Comparison of ENCODE assay signal across 28 cellular contexts in the genomic region with DNA sequence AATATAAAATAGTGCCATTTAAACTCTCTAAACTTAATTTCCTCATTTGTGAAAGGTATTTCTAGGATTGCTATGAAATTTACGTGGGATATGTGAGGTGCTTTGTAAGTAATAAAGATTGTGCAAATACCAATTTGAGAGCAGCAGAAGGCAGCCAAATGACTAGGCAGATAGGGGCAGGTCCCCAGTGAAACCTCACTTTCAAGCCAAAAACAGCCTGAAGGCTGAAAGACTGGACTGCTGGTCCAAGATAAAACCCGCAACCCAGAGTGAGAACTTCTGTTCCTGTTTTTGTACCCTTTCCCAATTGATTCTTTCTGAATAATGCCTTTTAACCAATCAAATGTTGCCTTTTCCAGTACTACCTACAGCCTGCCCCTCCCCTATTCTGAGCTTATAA. TPM values are rescaled to one million over a fixed set of nuclear protein-coding genes. Genes with fewer than 3 reads are reported as not detected.
"Had no signal": no experiment of that assay in that cellular context is flagged by ENCODE, and none has a peak within 500 bp of the region (broad histone marks: within the 10 kb centered on the region; RNA-seq: fewer than 3 reads in every experiment).

No MANE protein-coding gene starts in this region.

- DNase-seq: activated B cell treated with CpG ODN at 0.5 μM for 24 hours; activated CD4-positive, alpha-beta T cell treated with anti-CD3 and anti-CD28 coated beads for 1 hour; activated CD4-positive, alpha-beta T cell treated with anti-CD3 and anti-CD28 coated beads, Interleukin-2, amount 10 ng/mL, durations not matched to agents 24 days and 14 days; activated CD4-positive, alpha-beta T cell treated with anti-CD3 and anti-CD28 coated beads, Interleukin-2, amount 50 U/mL, for 48 hours; activated CD8-positive, alpha-beta memory T cell treated with anti-CD3 and anti-CD28 coated beads, Interleukin-2, amount 10 ng/mL, durations not matched to agents 7 days and 5 days; activated gamma-delta T cell; activated naive CD4-positive, alpha-beta T cell treated with anti-CD3 and anti-CD28 coated beads for 36 hours; activated T-cell treated with anti-CD3 and anti-CD28 coated beads, Interleukin-2, amount 50 U/mL, for 4 hours; brain microvascular endothelial cell; MG63; MV-4-11; NCI-H1092 treated with DMSO at 0.1 percent for 48 hours; NCI-H1417 treated with DMSO at 0.1 percent for 48 hours; NCI-H1694; NCI-H2029; NCI-H2107; NCI-H2171 treated with DMSO at 0.1 percent for 48 hours; NCI-H345; NCI-H510A; NCI-H69; NK-92 treated with Interleukin-12 subunit alpha and Interleukin-12 subunit beta, amount 100 ng/mL, for 24 hours; PC-9; SIG-M5; T-helper 17 cell; T1000 had no signal

- H3K9me3 Mint-ChIP-seq: activated CD4-positive, alpha-beta T cell treated with anti-CD3 and anti-CD28 coated beads, Interleukin-2, amount 10 ng/mL, durations not matched to agents 24 days and 14 days; activated T-cell treated with anti-CD3 and anti-CD28 coated beads, Interleukin-2, amount 50 U/mL, for 4 hours; activated T-helper 17 cell treated with anti-CD3 and anti-CD28 coated beads, Interleukin-2, amount 50 U/mL, for 72 hours had no signal

- H3K4me3 Mint-ChIP-seq: activated B cell treated with CpG ODN at 0.5 μM for 24 hours; activated CD4-positive, alpha-beta T cell treated with anti-CD3 and anti-CD28 coated beads, Interleukin-2, amount 10 ng/mL, durations not matched to agents 24 days and 14 days; activated CD8-positive, alpha-beta memory T cell treated with anti-CD3 and anti-CD28 coated beads, Interleukin-2, amount 10 ng/mL, durations not matched to agents 7 days and 5 days; activated naive CD4-positive, alpha-beta T cell treated with anti-CD3 and anti-CD28 coated beads for 36 hours; activated naive CD8-positive, alpha-beta T cell; activated T-cell treated with anti-CD3 and anti-CD28 coated beads, Interleukin-2, amount 50 U/mL, for 4 hours; activated T-helper 17 cell treated with anti-CD3 and anti-CD28 coated beads, Interleukin-2, amount 50 U/mL, for 72 hours; T-helper 17 cell had no signal

- H3K27me3 ChIP-seq: brain microvascular endothelial cell, MG63 had no signal

- ATAC-seq: activated CD8-positive, alpha-beta memory T cell treated with anti-CD3 and anti-CD28 coated beads, Interleukin-2, amount 10 ng/mL, durations not matched to agents 7 days and 5 days; activated T-cell treated with anti-CD3 and anti-CD28 coated beads, Interleukin-2, amount 50 U/mL, for 4 hours; activated T-helper 17 cell treated with anti-CD3 and anti-CD28 coated beads, Interleukin-2, amount 50 U/mL, for 72 hours had no signal

- H3K4me3 ChIP-seq: cardiac muscle cell, MG63, PC-9 had no signal

- H2AFZ ChIP-seq: PC-9 had no signal

- H3K36me3 Mint-ChIP-seq: activated CD8-positive, alpha-beta memory T cell treated with anti-CD3 and anti-CD28 coated beads, Interleukin-2, amount 10 ng/mL, durations not matched to agents 7 days and 5 days had no signal

- H3K27me3 Mint-ChIP-seq: activated B cell treated with CpG ODN at 0.5 μM for 24 hours; activated naive CD8-positive, alpha-beta T cell; activated T-helper 17 cell treated with anti-CD3 and anti-CD28 coated beads, Interleukin-2, amount 50 U/mL, for 72 hours had no signal

- H3K27ac Mint-ChIP-seq: activated CD4-positive, alpha-beta T cell treated with anti-CD3 and anti-CD28 coated beads, Interleukin-2, amount 10 ng/mL, durations not matched to agents 24 days and 14 days; activated CD8-positive, alpha-beta memory T cell treated with anti-CD3 and anti-CD28 coated beads, Interleukin-2, amount 10 ng/mL, durations not matched to agents 7 days and 5 days; activated naive CD4-positive, alpha-beta T cell treated with anti-CD3 and anti-CD28 coated beads for 36 hours; activated naive CD8-positive, alpha-beta T cell; activated T-helper 17 cell treated with anti-CD3 and anti-CD28 coated beads, Interleukin-2, amount 50 U/mL, for 72 hours; T-helper 17 cell had no signal

- H3K27ac ChIP-seq: brain microvascular endothelial cell, cardiac muscle cell, PC-9 had no signal

- H3K36me3 ChIP-seq: brain microvascular endothelial cell, cardiac muscle cell had no signal

- H3K4me2 ChIP-seq: PC-9 had no signal

RNA-seq across cellular contexts. Expression of gene MPEG1, which starts 33.6 kb away (rescaled TPM):
- total RNA-seq: activated CD4-positive, alpha-beta T cell treated with anti-CD3 and anti-CD28 coated beads, Interleukin-2, amount 10 ng/mL, durations not matched to agents 24 days and 14 days; activated CD8-positive, alpha-beta memory T cell treated with anti-CD3 and anti-CD28 coated beads, Interleukin-2, amount 10 ng/mL, durations not matched to agents 7 days and 5 days; activated naive CD4-positive, alpha-beta T cell treated with anti-CD3 and anti-CD28 coated beads for 36 hours; cardiac muscle cell; PC-9 had no signal
- polyA plus RNA-seq: cardiac muscle cell had no signal
